1 cellular context compared by ENCODE assay signal in the genomic region with DNA sequence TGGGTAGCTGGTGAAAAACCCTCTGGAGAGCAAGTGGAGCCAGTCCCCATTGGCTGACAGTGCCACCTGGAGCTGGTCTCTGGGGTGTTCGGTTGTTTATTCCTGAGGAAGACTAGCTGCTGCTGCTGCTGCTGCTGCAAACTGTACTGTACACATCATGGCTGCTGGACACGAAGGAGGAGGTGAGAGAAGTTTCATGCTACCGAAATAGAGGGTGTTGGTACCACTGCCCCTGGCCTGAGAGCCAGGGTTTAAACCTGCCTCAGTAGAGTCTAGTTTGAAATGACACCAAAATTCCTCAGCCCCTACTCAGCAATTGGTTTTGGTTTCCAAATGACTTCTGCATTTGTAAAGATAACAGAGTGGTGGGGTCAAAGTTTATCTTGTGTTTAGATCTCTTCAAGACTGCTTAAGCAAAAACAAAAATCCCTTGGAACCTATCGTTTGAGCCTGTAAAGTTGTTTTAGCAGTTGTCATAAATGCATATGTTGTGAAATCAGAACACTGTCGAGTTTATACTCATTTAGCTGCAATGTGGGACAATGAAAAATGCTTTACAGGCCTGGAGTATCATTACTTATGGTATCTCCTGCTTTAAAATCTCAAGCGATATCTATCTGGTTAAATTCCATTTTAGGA.
A peak's percentile ranks its signal among the peaks of the same experiment; 100 is the strongest.
TF ChIP-seq lines count a peak whose summit lies in the region.

No MANE protein-coding gene starts in this region.

TF ChIP-seq in HEK293, 187 proteins besides CTCF, POLR2A, EP300 and RAD21 (continued from another document):
- TF ChIP-seq, protein P1, sequence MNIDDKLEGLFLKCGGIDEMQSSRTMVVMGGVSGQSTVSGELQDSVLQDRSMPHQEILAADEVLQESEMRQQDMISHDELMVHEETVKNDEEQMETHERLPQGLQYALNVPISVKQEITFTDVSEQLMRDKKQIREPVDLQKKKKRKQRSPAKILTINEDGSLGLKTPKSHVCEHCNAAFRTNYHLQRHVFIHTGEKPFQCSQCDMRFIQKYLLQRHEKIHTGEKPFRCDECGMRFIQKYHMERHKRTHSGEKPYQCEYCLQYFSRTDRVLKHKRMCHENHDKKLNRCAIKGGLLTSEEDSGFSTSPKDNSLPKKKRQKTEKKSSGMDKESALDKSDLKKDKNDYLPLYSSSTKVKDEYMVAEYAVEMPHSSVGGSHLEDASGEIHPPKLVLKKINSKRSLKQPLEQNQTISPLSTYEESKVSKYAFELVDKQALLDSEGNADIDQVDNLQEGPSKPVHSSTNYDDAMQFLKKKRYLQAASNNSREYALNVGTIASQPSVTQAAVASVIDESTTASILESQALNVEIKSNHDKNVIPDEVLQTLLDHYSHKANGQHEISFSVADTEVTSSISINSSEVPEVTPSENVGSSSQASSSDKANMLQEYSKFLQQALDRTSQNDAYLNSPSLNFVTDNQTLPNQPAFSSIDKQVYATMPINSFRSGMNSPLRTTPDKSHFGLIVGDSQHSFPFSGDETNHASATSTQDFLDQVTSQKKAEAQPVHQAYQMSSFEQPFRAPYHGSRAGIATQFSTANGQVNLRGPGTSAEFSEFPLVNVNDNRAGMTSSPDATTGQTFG (tag by site-specific recombination; IDR thresholded peaks at IDR 0.05; ENCODE audit: borderline replicate concordance), result no peak
- TF ChIP-seq SP2 (tag by site-specific recombination; IDR thresholded peaks at IDR 0.05) (no peak), ZIC2 (tag by site-specific recombination; IDR thresholded peaks at IDR 0.05) (no peak), HOXA7 (CRISPR knock-in tag; IDR thresholded peaks at IDR 0.05; ENCODE audit: borderline replicate concordance) (no peak), ZNF76 (tag by site-specific recombination; IDR thresholded peaks at IDR 0.05; ENCODE audit: borderline replicate concordance, low read depth) (no peak), BCL6B (tag by site-specific recombination; IDR thresholded peaks at IDR 0.05) (no peak), ZNF280C (tag by site-specific recombination; IDR thresholded peaks at IDR 0.05) (no peak), GLI4 (tag by site-specific recombination; IDR thresholded peaks at IDR 0.05) (no peak), TRIM28 (IDR thresholded peaks at IDR 0.05; ENCODE audit: borderline replicate concordance, low read length) (peak; percentile 77), OSR2 (tag by site-specific recombination; IDR thresholded peaks at IDR 0.05) (peak; percentile 45), FEZF1 (tag by site-specific recombination; IDR thresholded peaks at IDR 0.05) (0 out of 2 replicates have a peak, but pooled peaks have one; percentile 32), ZNF510 (tag by site-specific recombination; IDR thresholded peaks at IDR 0.05; ENCODE audit: insufficient replicate concordance) (no peak), ZNF548 (tag by site-specific recombination; IDR thresholded peaks at IDR 0.05) (no peak), ZFP37 (tag by site-specific recombination; IDR thresholded peaks at IDR 0.05) (no peak), ZSCAN30 (tag by site-specific recombination; IDR thresholded peaks at IDR 0.05) (peak; percentile 60; the same call in 1 of the 2 replicates)
- TF ChIP-seq, protein P2, sequence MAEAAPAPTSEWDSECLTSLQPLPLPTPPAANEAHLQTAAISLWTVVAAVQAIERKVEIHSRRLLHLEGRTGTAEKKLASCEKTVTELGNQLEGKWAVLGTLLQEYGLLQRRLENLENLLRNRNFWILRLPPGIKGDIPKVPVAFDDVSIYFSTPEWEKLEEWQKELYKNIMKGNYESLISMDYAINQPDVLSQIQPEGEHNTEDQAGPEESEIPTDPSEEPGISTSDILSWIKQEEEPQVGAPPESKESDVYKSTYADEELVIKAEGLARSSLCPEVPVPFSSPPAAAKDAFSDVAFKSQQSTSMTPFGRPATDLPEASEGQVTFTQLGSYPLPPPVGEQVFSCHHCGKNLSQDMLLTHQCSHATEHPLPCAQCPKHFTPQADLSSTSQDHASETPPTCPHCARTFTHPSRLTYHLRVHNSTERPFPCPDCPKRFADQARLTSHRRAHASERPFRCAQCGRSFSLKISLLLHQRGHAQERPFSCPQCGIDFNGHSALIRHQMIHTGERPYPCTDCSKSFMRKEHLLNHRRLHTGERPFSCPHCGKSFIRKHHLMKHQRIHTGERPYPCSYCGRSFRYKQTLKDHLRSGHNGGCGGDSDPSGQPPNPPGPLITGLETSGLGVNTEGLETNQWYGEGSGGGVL (tag by site-specific recombination; IDR thresholded peaks at IDR 0.05), result no peak
TF ChIP-seq in HEK293: peak in this region for 5.
